ENCODE assay signal across 8 cellular contexts in the genomic region with DNA sequence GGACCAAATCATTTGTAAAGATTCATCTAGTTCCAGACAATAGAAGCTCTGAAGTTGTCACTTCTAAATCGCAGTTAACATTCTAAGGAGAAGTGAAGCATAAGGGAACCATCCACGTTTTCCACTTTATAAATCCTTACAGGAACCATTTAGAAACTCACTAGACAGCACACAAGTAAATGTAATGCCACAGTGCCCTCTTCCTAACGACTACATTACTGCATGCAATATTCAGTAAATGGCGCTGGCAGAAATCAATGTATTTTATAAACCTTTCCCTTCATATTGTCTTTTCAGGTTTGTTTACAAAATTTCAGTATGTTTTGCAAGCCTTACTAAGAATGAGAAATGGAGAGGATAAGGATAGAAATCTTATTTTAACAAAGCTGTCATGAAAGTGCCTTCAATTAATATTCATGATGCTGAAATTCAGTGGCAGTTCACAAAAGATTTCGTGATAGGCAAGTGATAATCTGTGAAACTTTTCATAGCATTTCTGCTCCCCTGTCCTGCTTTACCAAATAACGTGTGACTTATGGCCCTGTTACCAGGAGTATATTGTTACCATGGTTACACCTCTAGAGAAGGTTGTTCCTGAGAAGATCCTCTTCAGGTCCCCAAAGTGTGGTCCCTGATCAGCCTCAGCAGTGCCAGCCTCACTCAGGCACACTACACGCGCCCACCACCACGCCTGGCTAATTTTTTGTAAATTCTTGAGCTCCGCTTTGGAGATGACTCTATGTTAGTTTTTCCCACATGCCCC. TPM values are rescaled to one million over a fixed set of nuclear protein-coding genes. Genes with fewer than 3 reads are reported as not detected.
DNase-seq lines count a peak whose midpoint lies in the region; ATAC-seq and TF ChIP-seq lines count a peak whose summit lies in the region.

No MANE protein-coding gene starts in this region.

- TF ChIP-seq POLR2A in gastrocnemius medialis (IDR thresholded peaks at IDR 0.05): no peak

- H3K27me3 Mint-ChIP-seq in stimulated activated naive CD8-positive, alpha-beta T cell treated with anti-CD3 and anti-CD28 coated beads, Interleukin-15, Interleukin-2, amounts not matched to agents 100 ng/mL and 50 ng/mL, for 24 hours: no peaks in the 10 kb centered on the region
- H3K27me3 Mint-ChIP-seq in activated T-helper 17 cell treated with anti-CD3 and anti-CD28 coated beads, Interleukin-2, amount 50 U/mL, for 72 hours: no peaks in the 10 kb centered on the region

- H3K4me3 Mint-ChIP-seq in stimulated activated naive CD8-positive, alpha-beta T cell treated with anti-CD3 and anti-CD28 coated beads, Interleukin-15, Interleukin-2, amounts not matched to agents 100 ng/mL and 50 ng/mL, for 24 hours: peak overlapping the region; percentile 22
- H3K4me3 Mint-ChIP-seq in activated T-helper 17 cell treated with anti-CD3 and anti-CD28 coated beads, Interleukin-2, amount 50 U/mL, for 72 hours: peak overlapping the region; percentile 28

- H3K9me3 ChIP-seq in gastrocnemius medialis: no peaks in the 10 kb centered on the region

- no peaks in the 10 kb centered on the region for H3K4me1 ChIP-seq in gastrocnemius medialis

- peak in 4 of 5 experiments; percentile 29 to 50 (median 46) for TF ChIP-seq CTCF in gastrocnemius medialis (IDR thresholded peaks at IDR 0.05 in 4 of 5, conservative IDR thresholded peaks at IDR 0.05 in 1 of 5)

- H3K36me3 Mint-ChIP-seq in stimulated activated naive CD8-positive, alpha-beta T cell treated with anti-CD3 and anti-CD28 coated beads, Interleukin-15, Interleukin-2, amounts not matched to agents 100 ng/mL and 50 ng/mL, for 24 hours (ENCODE audit: low read depth): peaks cover 4% of the 10 kb centered on the region
- no peaks in the 10 kb centered on the region for H3K36me3 Mint-ChIP-seq in activated T-helper 17 cell treated with anti-CD3 and anti-CD28 coated beads, Interleukin-2, amount 50 U/mL, for 72 hours (ENCODE audit: low read depth)

- no peaks in the 10 kb centered on the region for H3K36me3 ChIP-seq in gastrocnemius medialis

- H3K4me3 ChIP-seq in gastrocnemius medialis: no peak overlapping the region

- in situ Hi-C loops in gastrocnemius medialis (cut with MboI; ENCODE audit: low sequenced_read_pairs in 4 of 4): loop anchor here in 2 of 4 donors (5.0 to 25.0 kb wide), 3 partner anchors 61 to 1189 kb away; no protein-coding TSS in a partner anchor

- no peak for DNase-seq in stimulated activated naive CD8-positive, alpha-beta T cell treated with anti-CD3 and anti-CD28 coated beads, Interleukin-15, Interleukin-2, amounts not matched to agents 100 U/mL and 50 U/mL, for 24 hours
- DNase-seq in NCI-H2227 (lab: John Stamatoyannopoulos, UW; ENCODE audit: unreplicated experiment) (peak; percentile 48), Right ventricle myocardium superior (no peak), gastrocnemius medialis (no peak), ureter (ENCODE audit: low spot score) (no peak)

- no peaks in the 10 kb centered on the region for H3K27me3 ChIP-seq in gastrocnemius medialis

- intact Hi-C loops in Right ventricle myocardium superior (cut with DNase I): loop anchor here (2.0 to 5.0 kb wide), 2 partner anchors 64 to 1051 kb away; no protein-coding TSS in a partner anchor
- intact Hi-C loops in gastrocnemius medialis (cut with DNase I; ENCODE audit: low total_unique reads): loop anchor here (2.0 to 5.0 kb wide), 2 partner anchors 60 to 1051 kb away; no protein-coding TSS in a partner anchor

- no peak overlapping the region for H3K27ac Mint-ChIP-seq in stimulated activated naive CD8-positive, alpha-beta T cell treated with anti-CD3 and anti-CD28 coated beads, Interleukin-15, Interleukin-2, amounts not matched to agents 100 ng/mL and 50 ng/mL, for 24 hours
- H3K27ac Mint-ChIP-seq in activated T-helper 17 cell treated with anti-CD3 and anti-CD28 coated beads, Interleukin-2, amount 50 U/mL, for 72 hours: no peak overlapping the region

- H3K9me3 Mint-ChIP-seq in stimulated activated naive CD8-positive, alpha-beta T cell treated with anti-CD3 and anti-CD28 coated beads, Interleukin-15, Interleukin-2, amounts not matched to agents 100 ng/mL and 50 ng/mL, for 24 hours: no peaks in the 10 kb centered on the region
- no peaks in the 10 kb centered on the region for H3K9me3 Mint-ChIP-seq in activated T-helper 17 cell treated with anti-CD3 and anti-CD28 coated beads, Interleukin-2, amount 50 U/mL, for 72 hours

- peaks cover 14% of the 10 kb centered on the region for H3K4me1 Mint-ChIP-seq in stimulated activated naive CD8-positive, alpha-beta T cell treated with anti-CD3 and anti-CD28 coated beads, Interleukin-15, Interleukin-2, amounts not matched to agents 100 ng/mL and 50 ng/mL, for 24 hours (ENCODE audit: low read depth)
- no peaks in the 10 kb centered on the region for H3K4me1 Mint-ChIP-seq in activated T-helper 17 cell treated with anti-CD3 and anti-CD28 coated beads, Interleukin-2, amount 50 U/mL, for 72 hours

- no peak overlapping the region for H3K27ac ChIP-seq in gastrocnemius medialis

- ATAC-seq in stimulated activated naive CD8-positive, alpha-beta T cell treated with anti-CD3 and anti-CD28 coated beads, Interleukin-15, Interleukin-2, amounts not matched to agents 100 U/mL and 50 U/mL, for 24 hours: no peak
- ATAC-seq in HG02870 (IDR thresholded peaks at IDR 0.05; ENCODE audit: unreplicated experiment) (peak; percentile 32), Right ventricle myocardium superior (ENCODE audit: poor library complexity) (peak; percentile 78), gastrocnemius medialis (peak; percentile 38 to 61)
- no peak for ATAC-seq in activated T-helper 17 cell treated with anti-CD3 and anti-CD28 coated beads, Interleukin-2, amount 50 U/mL, for 72 hours (replicated peaks)

RNA-seq across cellular contexts. Expression of a gene that starts 54.2 kb away (rescaled TPM):
- total RNA-seq in activated T-helper 17 cell treated with anti-CD3 and anti-CD28 coated beads, Interleukin-2, amount 50 U/mL, for 72 hours: 10 to 100 TPM; 21.7 to 37.7 TPM
- total RNA-seq in Right ventricle myocardium superior (10.7 TPM), gastrocnemius medialis (10 to 100 TPM in 2 of 4 donors, 1 to 10 TPM in 2; 4.0 to 15.4 (median 8.7) TPM), ureter (33.9 TPM)

Comparison
In these comparisons a context has a peak if more than half of its experiments do, and no peak if none do; other contexts are left out.
1. ATAC-seq: peak in HG02870 (single experiment), Right ventricle myocardium superior (single experiment) and gastrocnemius medialis (2 of 2); none in stimulated activated naive CD8-positive, alpha-beta T cell treated with anti-CD3 and anti-CD28 coated beads, Interleukin-15, Interleukin-2, amounts not matched to agents 100 U/mL and 50 U/mL, for 24 hours (single experiment) and activated T-helper 17 cell treated with anti-CD3 and anti-CD28 coated beads, Interleukin-2, amount 50 U/mL, for 72 hours (single experiment).